Comparison of ENCODE assay signal across 11 cellular contexts in the genomic region with DNA sequence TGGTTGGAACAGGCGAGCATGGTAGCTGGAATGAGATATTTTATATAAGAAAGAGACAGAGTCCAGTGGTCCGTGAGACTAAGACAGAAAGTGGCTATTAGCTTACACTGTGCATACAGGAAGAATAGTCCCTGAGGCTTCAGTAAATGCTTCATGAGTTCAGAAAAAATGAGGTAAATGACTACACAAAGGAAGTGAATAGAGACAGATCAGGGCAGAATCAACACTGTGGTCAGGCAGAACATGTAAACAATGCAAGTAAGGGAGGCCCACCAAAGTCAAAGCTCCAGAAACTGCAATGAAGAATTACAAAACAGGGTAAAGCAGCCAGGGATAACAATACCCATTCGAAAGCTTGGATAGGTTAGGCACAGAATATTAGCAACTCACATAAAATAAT. TPM values are rescaled to one million over a fixed set of nuclear protein-coding genes. Genes with fewer than 3 reads are reported as not detected.
DNase-seq lines count a peak whose midpoint lies in the region; ATAC-seq and TF ChIP-seq lines count a peak whose summit lies in the region.
"Had no signal": no experiment of that assay in that cellular context is flagged by ENCODE, and none has a peak within 500 bp of the region (broad histone marks: within the 10 kb centered on the region; RNA-seq: fewer than 3 reads in every experiment).

No MANE protein-coding gene starts in this region.

- no peaks in the 10 kb centered on the region for H3K27me3 Mint-ChIP-seq in naive B cell
- H3K27me3 Mint-ChIP-seq in endodermal cell (ENCODE audit: insufficient read depth) = no peaks in the 10 kb centered on the region
- H3K27me3 Mint-ChIP-seq: T-cell had no signal

- ATAC-seq in GM18519 (IDR thresholded peaks at IDR 0.05; ENCODE audit: low FRiP score, unreplicated experiment) (peak; percentile 99), GM21737 (IDR thresholded peaks at IDR 0.05; ENCODE audit: unreplicated experiment) (peak; percentile 85), HG03575 (IDR thresholded peaks at IDR 0.05; ENCODE audit: extremely low read depth, insufficient number of reproducible peaks, low FRiP score, unreplicated experiment) (peak; percentile 95), naive B cell (ENCODE audit: low read depth in 2 of 2) (peak; percentile 38 to 53)
- ATAC-seq: pancreas had no signal

- peak overlapping the region in 1 of 8 donors; percentile 1 for H3K4me3 Mint-ChIP-seq in naive B cell
- H3K4me3 Mint-ChIP-seq in endodermal cell = no peak overlapping the region
- H3K4me3 Mint-ChIP-seq: T-cell had no signal

- no peak overlapping the region for H3K4me3 ChIP-seq in endodermal cell (ENCODE audit: low read length)
- H3K4me3 ChIP-seq: pancreas had no signal

- H3K9me3 Mint-ChIP-seq in naive B cell (no peaks in the 10 kb centered on the region), endodermal cell (no peaks in the 10 kb centered on the region)
- H3K9me3 Mint-ChIP-seq: T-cell had no signal

- DNase-seq in naive B cell (no peak), NCI-H748 (lab: John Stamatoyannopoulos, UW; ENCODE audit: unreplicated experiment) (no peak), NCI-H1417 (lab: John Stamatoyannopoulos, UW) (no peak), endodermal cell (no peak), Kasumi-1 (lab: John Stamatoyannopoulos, UW) (no peak)
- DNase-seq: cortex of kidney, pancreas, T-cell had no signal

- H3K4me1 Mint-ChIP-seq in naive B cell (peaks cover 6 to 15% (median 12%) of the 10 kb centered on the region in 3 donors), endodermal cell (peaks cover 2% of the 10 kb centered on the region)

- no peak overlapping the region for H3K9ac ChIP-seq in endodermal cell (ENCODE audit: extremely low read depth, low read length, poor library complexity, severe bottlenecking)

- H3K36me3 Mint-ChIP-seq in naive B cell (no peaks in the 10 kb centered on the region), endodermal cell (ENCODE audit: low read depth) (no peaks in the 10 kb centered on the region)

- H3K27ac Mint-ChIP-seq in naive B cell = peak overlapping the region in 4 of 6 donors; percentile 2 to 48 (median 8)
- H3K27ac Mint-ChIP-seq in endodermal cell = no peak overlapping the region
- H3K27ac Mint-ChIP-seq: T-cell had no signal

- TF ChIP-seq CTCF in endodermal cell (conservative IDR thresholded peaks at IDR 0.05) = no peak

- H3K4me1 ChIP-seq in endodermal cell (ENCODE audit: control insufficient read depth, insufficient read depth, low read length) = no peaks in the 10 kb centered on the region
- H3K4me1 ChIP-seq: pancreas had no signal

- 83 to 94% methylated on average over 2 to 3 of the region's 3 CpGs for WGBS in endodermal cell (ENCODE audit: insufficient coverage in 1 of 2, insufficient read length in 1 of 2), 2 experiments

- H3K36me3 ChIP-seq in endodermal cell (ENCODE audit: control insufficient read depth, insufficient read depth, low read length) = no peaks in the 10 kb centered on the region

- no peaks in the 10 kb centered on the region for H3K9me3 ChIP-seq in endodermal cell (ENCODE audit: control insufficient read depth, low read length)
- H3K9me3 ChIP-seq: pancreas had no signal

- no peaks in the 10 kb centered on the region for H3K27me3 ChIP-seq in endodermal cell (ENCODE audit: control insufficient read depth, insufficient read depth, low read length, poor library complexity, severe bottlenecking)
- H3K27me3 ChIP-seq: pancreas had no signal

- no peak overlapping the region for H3K27ac ChIP-seq in endodermal cell (ENCODE audit: low read depth, low read length)
- H3K27ac ChIP-seq: pancreas had no signal

RNA-seq across cellular contexts. Expression of a gene that starts 4.8 kb away (rescaled TPM):
- polyA plus RNA-seq in naive B cell (ENCODE audit: low read depth in 6 of 6) = under 1 TPM in 2 of 6 donors, not detected in 4; 0.14 to 0.18 TPM
- not detected for total RNA-seq in endodermal cell
- 0.14 TPM for polyA plus RNA-seq in endodermal cell (2013, experiment 1 of 2)
- 0.25 TPM for polyA plus RNA-seq in endodermal cell (2013, experiment 2 of 2)

Comparison
In these comparisons a context has a peak if more than half of its experiments do, and no peak if none do; other contexts are left out.
1. ATAC-seq: peak in every context shown above with its lines; median percentile 99 in GM18519; 95 in HG03575; 85 in GM21737; 46 in naive B cell.